ENCODE assay signal across 25 cellular contexts in the genomic region with DNA sequence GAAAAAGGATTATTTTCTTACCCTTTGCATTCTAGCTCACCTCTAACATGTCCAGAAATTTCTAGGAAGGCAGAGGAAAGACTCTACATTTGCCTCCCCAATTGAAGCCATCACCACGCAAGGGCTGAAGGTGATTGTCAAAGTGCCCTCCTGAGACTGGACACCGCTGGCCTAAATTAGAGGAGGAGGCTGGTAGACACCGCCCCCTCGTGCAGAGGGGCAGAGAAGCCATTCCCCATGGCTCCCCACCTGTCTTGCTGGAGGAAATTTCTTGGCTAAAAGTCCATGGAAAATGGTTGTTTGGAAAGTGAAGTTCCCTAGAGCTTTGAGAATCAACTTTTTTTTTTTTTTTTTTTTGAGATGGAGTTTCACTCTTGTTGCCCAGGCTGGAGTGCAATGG.
"Had no signal": no experiment of that assay in that cellular context is flagged by ENCODE, and none has a peak within 500 bp of the region (broad histone marks: within the 10 kb centered on the region; RNA-seq: fewer than 3 reads in every experiment).

No MANE protein-coding gene starts in this region.

- H3K4me3 ChIP-seq: mucosa of descending colon, right lobe of liver, smooth muscle cell, stomach, transverse colon, vagina had no signal

- H3K4me3 Mint-ChIP-seq: activated CD4-positive, alpha-beta T cell treated with anti-CD3 and anti-CD28 coated beads, Interleukin-2, amount 10 ng/mL, durations not matched to agents 7 days and 5 days; activated CD8-positive, alpha-beta T cell treated with anti-CD3 and anti-CD28 coated beads for 36 hours; activated T-helper 1 cell treated with anti-CD3 and anti-CD28 coated beads, Interleukin-12 subunit alpha, Interleukin-12 subunit beta, Interleukin-2, Interleukin-4 antibody, amounts not matched to agents 30 ng/mL and 10 ng/mL and 1 ng/mL, durations not matched to agents 14 hours and 24 hours and 36 hours; brain; stimulated activated memory B cell treated with anti-CD40 and anti-IgM and Interleukin-4, amounts not matched to agents 10 μg/mL and 1 μg/mL and 100 μg/mL, for 72 hours; T-helper 17 cell had no signal

- H3K9me3 Mint-ChIP-seq: activated CD4-positive, alpha-beta T cell treated with anti-CD3 and anti-CD28 coated beads, Interleukin-2, amount 10 ng/mL, durations not matched to agents 7 days and 5 days; activated CD8-positive, alpha-beta T cell treated with anti-CD3 and anti-CD28 coated beads for 36 hours; activated naive CD4-positive, alpha-beta T cell treated with anti-CD3 and anti-CD28 coated beads, Interleukin-2, amount 50 U/mL, for 72 hours; activated T-helper 1 cell treated with anti-CD3 and anti-CD28 coated beads, Interleukin-12 subunit alpha, Interleukin-12 subunit beta, Interleukin-2, Interleukin-4 antibody, amounts not matched to agents 30 ng/mL and 10 ng/mL and 1 ng/mL, durations not matched to agents 14 hours and 24 hours and 36 hours; brain; naive B cell; stimulated activated memory B cell treated with anti-CD40 and anti-IgM and Interleukin-4, amounts not matched to agents 10 μg/mL and 1 μg/mL and 100 μg/mL, for 72 hours had no signal

- H3K27me3 ChIP-seq: right lobe of liver, stomach, transverse colon, vagina had no signal

- H3K27ac Mint-ChIP-seq: activated CD4-positive, alpha-beta T cell treated with anti-CD3 and anti-CD28 coated beads, Interleukin-2, amount 10 ng/mL, durations not matched to agents 7 days and 5 days; activated CD8-positive, alpha-beta T cell treated with anti-CD3 and anti-CD28 coated beads for 36 hours; activated naive CD4-positive, alpha-beta T cell treated with anti-CD3 and anti-CD28 coated beads, Interleukin-2, amount 50 U/mL, for 72 hours; activated T-helper 1 cell treated with anti-CD3 and anti-CD28 coated beads, Interleukin-12 subunit alpha, Interleukin-12 subunit beta, Interleukin-2, Interleukin-4 antibody, amounts not matched to agents 30 ng/mL and 10 ng/mL and 1 ng/mL, durations not matched to agents 14 hours and 24 hours and 36 hours; brain; stimulated activated memory B cell treated with anti-CD40 and anti-IgM and Interleukin-4, amounts not matched to agents 10 μg/mL and 1 μg/mL and 100 μg/mL, for 72 hours; T-helper 17 cell had no signal

- ATAC-seq: activated CD8-positive, alpha-beta T cell treated with anti-CD3 and anti-CD28 coated beads for 36 hours; activated naive CD4-positive, alpha-beta T cell treated with anti-CD3 and anti-CD28 coated beads, Interleukin-2, amount 50 U/mL, for 72 hours; esophagus mucosa; mucosa of descending colon; right lobe of liver; stimulated activated memory B cell treated with anti-CD40 and anti-IgM and Interleukin-4, amounts not matched to agents 10 μg/mL and 1 μg/mL and 100 μg/mL, for 72 hours; T-helper 17 cell had no signal

- H3K27ac ChIP-seq: right lobe of liver, stomach, transverse colon, vagina had no signal

- DNase-seq: activated CD4-positive, alpha-beta T cell treated with anti-CD3 and anti-CD28 coated beads, Interleukin-2, amount 10 ng/mL, durations not matched to agents 7 days and 5 days; activated CD8-positive, alpha-beta T cell treated with anti-CD3 and anti-CD28 coated beads for 36 hours; aorta; caudate nucleus; effector CD8-positive, alpha-beta T cell; glutamatergic neuron; hypothalamus; mucosa of descending colon; naive B cell; occipital lobe; right lobe of liver; stimulated activated CD4-positive, alpha-beta T cell treated with anti-CD3 and anti-CD28 coated beads, Interleukin-15, amount 100 ng/mL, for 24 hours; stomach; T-helper 17 cell; transverse colon had no signal

- H3K36me3 Mint-ChIP-seq: activated naive CD4-positive, alpha-beta T cell treated with anti-CD3 and anti-CD28 coated beads, Interleukin-2, amount 50 U/mL, for 72 hours; brain; naive B cell; stimulated activated memory B cell treated with anti-CD40 and anti-IgM and Interleukin-4, amounts not matched to agents 10 μg/mL and 1 μg/mL and 100 μg/mL, for 72 hours had no signal

- H3K4me2 ChIP-seq: smooth muscle cell had no signal

- H3K4me1 ChIP-seq: right lobe of liver, stomach, transverse colon, vagina had no signal

- H3K27me3 Mint-ChIP-seq: activated CD4-positive, alpha-beta T cell treated with anti-CD3 and anti-CD28 coated beads, Interleukin-2, amount 10 ng/mL, durations not matched to agents 7 days and 5 days; activated CD8-positive, alpha-beta T cell treated with anti-CD3 and anti-CD28 coated beads for 36 hours; naive B cell; stimulated activated memory B cell treated with anti-CD40 and anti-IgM and Interleukin-4, amounts not matched to agents 10 μg/mL and 1 μg/mL and 100 μg/mL, for 72 hours had no signal

- H3K9me3 ChIP-seq: mucosa of descending colon, right lobe of liver, stomach, transverse colon, vagina had no signal

- H3K36me3 ChIP-seq: right lobe of liver, stomach, transverse colon, vagina had no signal

- FAIRE-seq: endothelial cell of umbilical vein, frontal cortex, islet of Langerhans had no signal
